1 cellular context compared by ENCODE assay signal in genomic region chr4:8315343-8316250, GRCh38.
TF ChIP-seq lines count a peak whose summit lies in the region.

No MANE protein-coding gene starts in this region.

TF ChIP-seq in HepG2, 621 proteins besides CTCF, POLR2A, EP300 and RAD21 (continued from another document and continues in another):
- no peak for TF ChIP-seq ZNF407 (CRISPR knock-in tag; IDR thresholded peaks at IDR 0.05; ENCODE audit: not compliant biosample characterization)
- TF ChIP-seq ZNF768 (CRISPR knock-in tag; IDR thresholded peaks at IDR 0.05), result peak; percentile 28; the same call in 1 of the 2 replicates
- TF ChIP-seq ZNF546 (CRISPR knock-in tag; conservative IDR thresholded peaks at IDR 0.05), result no peak
- 0 out of 2 replicates have a peak, but pooled peaks have one; percentile 26 for TF ChIP-seq RNF2 (conservative IDR thresholded peaks at IDR 0.05; ENCODE audit: low read depth)
- no peak for TF ChIP-seq MAFK (conservative IDR thresholded peaks at IDR 0.05 in 1 of 2, IDR thresholded peaks at IDR 0.05 in 1 of 2; ENCODE audit: low read length in 2 of 2)
- no peak for TF ChIP-seq ZNF770 (CRISPR knock-in tag; IDR thresholded peaks at IDR 0.05)
- no peak for TF ChIP-seq ZNF136 (CRISPR knock-in tag; IDR thresholded peaks at IDR 0.05; ENCODE audit: low read depth)
- no peak for TF ChIP-seq SNAPC4 (CRISPR knock-in tag; IDR thresholded peaks at IDR 0.05)
- peak; percentile 72 for TF ChIP-seq FOSL2 (CRISPR knock-in tag; IDR thresholded peaks at IDR 0.05)
- no peak for TF ChIP-seq TGIF2 (CRISPR knock-in tag; IDR thresholded peaks at IDR 0.05)
- TF ChIP-seq IRX3 (CRISPR knock-in tag; IDR thresholded peaks at IDR 0.05; ENCODE audit: borderline replicate concordance, low read depth), result no peak
- no peak for TF ChIP-seq GATAD1 (CRISPR knock-in tag; IDR thresholded peaks at IDR 0.05)
- TF ChIP-seq ZNF687 (CRISPR knock-in tag; IDR thresholded peaks at IDR 0.05), result peak; percentile 41
- TF ChIP-seq ZBTB49 (CRISPR knock-in tag; IDR thresholded peaks at IDR 0.05; ENCODE audit: borderline replicate concordance), result no peak
- no peak for TF ChIP-seq DNMT3B (CRISPR knock-in tag; conservative IDR thresholded peaks at IDR 0.05)
- no peak for TF ChIP-seq HNF1A (IDR thresholded peaks at IDR 0.05; ENCODE audit: low read depth)
- 0 out of 2 replicates have a peak, but pooled peaks have one; percentile 24 for TF ChIP-seq HNF1A (CRISPR knock-in tag; IDR thresholded peaks at IDR 0.05; ENCODE audit: borderline replicate concordance)
- TF ChIP-seq ZNF776 (CRISPR knock-in tag; IDR thresholded peaks at IDR 0.05), result no peak
- TF ChIP-seq GMEB2 (CRISPR knock-in tag; IDR thresholded peaks at IDR 0.05; ENCODE audit: low read depth), result no peak
- no peak for TF ChIP-seq HNF4A (CRISPR knock-in tag; IDR thresholded peaks at IDR 0.05)
